ENCODE assay signal across 16 cellular contexts in genomic region chr9:3329361-3329760, GRCh38.
"Had no signal": no experiment of that assay in that cellular context is flagged by ENCODE, and none has a peak within 500 bp of the region (broad histone marks: within the 10 kb centered on the region; RNA-seq: fewer than 3 reads in every experiment).

No MANE protein-coding gene starts in this region.

- H3K27ac Mint-ChIP-seq: activated B cell treated with CpG ODN at 0.5 μM for 24 hours; activated CD4-positive, alpha-beta T cell treated with anti-CD3 and anti-CD28 coated beads, Interleukin-2, amount 10 ng/mL, durations not matched to agents 7 days and 5 days; activated T-helper 2 cell treated with anti-CD3 and anti-CD28 coated beads, Interferon-gamma antibody, Interleukin-2, Interleukin-4, amounts not matched to agents 10 μg/mL and 5 μg/mL and 100 μg/mL, durations not matched to agents 14 hours and 24 hours and 36 hours; natural killer cell; T-helper 1 cell treated with Interleukin-12 subunit alpha and Interleukin-12 subunit beta and Interleukin-4 antibody, amounts not matched to agents 30 μg/mL and 1 μg/mL, for 36 hours had no signal

- H3K9me3 ChIP-seq: heart left ventricle, tibial artery, vagina had no signal

- H3K36me3 Mint-ChIP-seq: natural killer cell had no signal

- H3K27me3 Mint-ChIP-seq: activated B cell treated with CpG ODN at 0.5 μM for 24 hours; activated CD4-positive, alpha-beta T cell treated with anti-CD3 and anti-CD28 coated beads, Interleukin-2, amount 10 ng/mL, durations not matched to agents 7 days and 5 days had no signal

- H3K4me3 ChIP-seq: heart left ventricle, skin epidermis, tibial artery, vagina had no signal

- H3K9me3 Mint-ChIP-seq: activated B cell treated with CpG ODN at 0.5 μM for 24 hours; activated CD4-positive, alpha-beta T cell treated with anti-CD3 and anti-CD28 coated beads, Interleukin-2, amount 10 ng/mL, durations not matched to agents 7 days and 5 days; activated T-helper 2 cell treated with anti-CD3 and anti-CD28 coated beads, Interferon-gamma antibody, Interleukin-2, Interleukin-4, amounts not matched to agents 10 μg/mL and 5 μg/mL and 100 μg/mL, durations not matched to agents 14 hours and 24 hours and 36 hours; natural killer cell; T-helper 1 cell treated with Interleukin-12 subunit alpha and Interleukin-12 subunit beta and Interleukin-4 antibody, amounts not matched to agents 30 μg/mL and 1 μg/mL, for 36 hours had no signal

- H3K4me1 Mint-ChIP-seq: activated B cell treated with CpG ODN at 0.5 μM for 24 hours; activated CD4-positive, alpha-beta T cell treated with anti-CD3 and anti-CD28 coated beads, Interleukin-2, amount 10 ng/mL, durations not matched to agents 7 days and 5 days; natural killer cell had no signal

- ATAC-seq: heart left ventricle, natural killer cell had no signal

- H3K27me3 ChIP-seq: heart left ventricle, tibial artery, vagina had no signal

- H3K4me3 Mint-ChIP-seq: activated B cell treated with CpG ODN at 0.5 μM for 24 hours; activated CD4-positive, alpha-beta T cell treated with anti-CD3 and anti-CD28 coated beads, Interleukin-2, amount 10 ng/mL, durations not matched to agents 7 days and 5 days; natural killer cell; T-helper 1 cell treated with Interleukin-12 subunit alpha and Interleukin-12 subunit beta and Interleukin-4 antibody, amounts not matched to agents 30 μg/mL and 1 μg/mL, for 36 hours had no signal

- DNase-seq: activated B cell treated with CpG ODN at 0.5 μM for 24 hours; activated CD4-positive, alpha-beta T cell treated with anti-CD3 and anti-CD28 coated beads, Interleukin-2, amount 10 ng/mL, durations not matched to agents 7 days and 5 days; activated CD8-positive, alpha-beta memory T cell treated with anti-CD3 and anti-CD28 coated beads for 24 hours; activated naive CD4-positive, alpha-beta T cell treated with anti-CD3 and anti-CD28 coated beads, Interleukin-2, amount 50 U/mL, for 16 hours; amygdala; cortex of kidney; effector memory CD4-positive, alpha-beta T cell; foreskin melanocyte; heart left ventricle; natural killer cell; posterior cingulate gyrus; tibial artery had no signal

- H3K36me3 ChIP-seq: heart left ventricle, tibial artery, vagina had no signal

- H3K4me1 ChIP-seq: tibial artery, vagina had no signal

- H3K27ac ChIP-seq: heart left ventricle, skin epidermis, tibial artery, vagina had no signal
